In genomic region chr19:2173388-2173787, GRCh38 we compare ENCODE assay signal across 1 cellular context.
TF ChIP-seq lines count a peak whose summit lies in the region.

No MANE protein-coding gene starts in this region.

TF ChIP-seq in H1, 55 proteins besides CTCF, POLR2A, EP300 and RAD21:
- TF ChIP-seq CHD2 (IDR thresholded peaks at IDR 0.05; ENCODE audit: low read length) = no peak
- TF ChIP-seq SAP30 (IDR thresholded peaks at IDR 0.05; ENCODE audit: insufficient read depth, insufficient replicate concordance, low read length) = no peak
- no peak for TF ChIP-seq TAF1 (IDR thresholded peaks at IDR 0.05; ENCODE audit: low read depth, low read length)
- no peak for TF ChIP-seq GTF2F1 (IDR thresholded peaks at IDR 0.05; ENCODE audit: borderline replicate concordance, low read depth, low read length)
- no peak for TF ChIP-seq ATF2 (IDR thresholded peaks at IDR 0.05; ENCODE audit: low read length)
TF ChIP-seq in H1: peak in this region for 0.
